In the genomic region with DNA sequence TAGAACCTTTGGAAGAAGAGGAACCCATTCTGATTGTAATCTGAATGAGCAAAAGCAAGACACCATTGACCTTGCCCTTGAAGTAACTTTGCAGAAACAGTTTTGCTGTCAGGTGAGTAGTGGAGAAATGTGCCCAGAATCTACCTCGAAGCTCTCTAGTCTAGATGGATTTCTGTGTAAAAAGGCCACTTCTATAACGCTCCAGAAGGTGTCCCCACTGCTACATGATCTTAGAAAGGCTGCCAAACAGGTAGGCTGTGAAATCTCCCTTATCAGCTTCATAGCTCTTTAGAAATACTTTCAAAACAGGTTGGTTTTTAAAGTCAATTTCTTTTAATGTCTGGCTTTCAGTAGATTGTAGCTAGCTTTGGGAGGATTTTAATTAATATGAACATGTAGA, we compare ENCODE assay signal across 8 cellular contexts.
DNase-seq lines count a peak whose midpoint lies in the region; ATAC-seq and TF ChIP-seq lines count a peak whose summit lies in the region.
"Not testable (repeated sequence)": the region's sequence is repeated elsewhere in the genome, so short reads cannot be mapped to it uniquely, and the experiment has no call there.

No MANE protein-coding gene starts in this region.

- not testable (repeated sequence) for BruUV-seq in PC-3 (replicated peaks; lab: Mats Ljungman, UMichigan)

- CTCF ChIA-PET in PC-3 (lab: Charles Lee): not testable (repeated sequence)

- H3K27ac ChIP-seq in PC-3 (ENCODE audit: low read length): not testable (repeated sequence)

- H3K9me3 ChIP-seq in PC-3 (ENCODE audit: low read length): not testable (repeated sequence)

- not testable (repeated sequence) for H3F3A ChIP-seq in PC-3 (ENCODE audit: low read length, unreplicated experiment)

- H3K27me3 ChIP-seq in PC-3 (ENCODE audit: low read length): not testable (repeated sequence)

- H3K4me1 ChIP-seq in PC-3 (ENCODE audit: insufficient read depth, low read length): not testable (repeated sequence)

- not testable (repeated sequence) for H2AFZ ChIP-seq in PC-3 (ENCODE audit: low read length)

- not testable (repeated sequence) for H3K9me2 ChIP-seq in PC-3 (replicated peaks; ENCODE audit: low read length)

- not testable (repeated sequence) for H3K9ac ChIP-seq in PC-3 (ENCODE audit: low read length)

- H3K36me3 ChIP-seq in PC-3 (ENCODE audit: low read depth, low read length): not testable (repeated sequence)

- not testable (repeated sequence) for H3K79me2 ChIP-seq in PC-3 (ENCODE audit: low read length)

- peak; percentile 37 for DNase-seq in DMS153 (lab: John Stamatoyannopoulos, UW)
- DNase-seq in HT-29 (ENCODE audit: low spot score): peak; percentile 47
- DNase-seq in NCI-H2081 (lab: John Stamatoyannopoulos, UW): peak; percentile 6 to 45
- DNase-seq in PC-3: peak; percentile 34
- DNase-seq in amniotic epithelial cell (ENCODE audit: low read depth): peak; percentile 0
- not testable (repeated sequence) for DNase-seq in left lobe of liver (ENCODE audit: low spot score); retinal pigment epithelial cell (ENCODE audit: low read depth)

- ATAC-seq in PC-3 (peak; percentile 54), esophagus mucosa (peak; percentile 62), left lobe of liver (peak; percentile 97)

- not testable (repeated sequence) for H3K4me2 ChIP-seq in PC-3 (ENCODE audit: low read length)

- not testable (repeated sequence) for H4K20me1 ChIP-seq in PC-3 (ENCODE audit: low read length)

- intact Hi-C loops in PC-3 (cut with micrococcal nuclease): not testable (repeated sequence)

- POLR2A ChIA-PET in PC-3 (lab: Charles Lee; ENCODE audit: unreplicated experiment): not testable (repeated sequence)

- not testable (repeated sequence) for H3K4me3 ChIP-seq in PC-3 (ENCODE audit: low read length); retinal pigment epithelial cell (ENCODE audit: low read length)

- TF ChIP-seq CTCF in PC-3 (conservative IDR thresholded peaks at IDR 0.05; ENCODE audit: low read depth, low read length) (0 out of 2 replicates have a peak, but pooled peaks have one; percentile 8), retinal pigment epithelial cell (conservative IDR thresholded peaks at IDR 0.05; ENCODE audit: low read depth, low read length) (peak; percentile 36)
